In the genomic region with DNA sequence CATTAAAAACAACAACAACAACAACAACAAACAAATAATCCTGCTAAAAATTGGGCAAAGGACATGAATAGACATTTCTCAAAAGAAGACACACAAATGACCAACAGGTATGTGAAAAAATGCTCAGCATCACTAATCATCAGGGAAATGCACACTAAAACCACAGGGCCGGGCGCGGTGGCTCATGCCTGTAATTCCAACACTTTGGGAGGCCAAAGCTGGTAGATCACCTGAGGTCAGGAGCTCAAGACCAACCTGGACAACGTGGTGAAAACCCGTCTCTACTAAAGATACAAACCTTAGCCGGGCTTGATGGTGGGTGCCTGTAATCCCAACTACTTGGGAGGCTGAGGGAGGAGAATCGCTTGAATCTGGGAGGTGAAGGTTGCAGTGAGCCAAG, we compare ENCODE assay signal across 2 cellular contexts.
A peak's percentile ranks its signal among the peaks of the same experiment; 100 is the strongest.
DNase-seq lines count a peak whose midpoint lies in the region.
"Not testable (repeated sequence)": the region's sequence is repeated elsewhere in the genome, so short reads cannot be mapped to it uniquely, and the experiment has no call there.

No MANE protein-coding gene starts in this region.

- not testable (repeated sequence) for H2AK5ac ChIP-seq in trophoblast cell (ENCODE audit: low read length)

- not testable (repeated sequence) for H3K4me3 ChIP-seq in trophoblast cell (ENCODE audit: low read depth, low read length)

- not testable (repeated sequence) for H2BK5ac ChIP-seq in trophoblast cell (ENCODE audit: low read depth, low read length, poor library complexity)

- not testable (repeated sequence) for H3K4me1 ChIP-seq in trophoblast cell (ENCODE audit: control insufficient read depth in 1 of 2, insufficient read depth in 2 of 2, low read length in 2 of 2)

- H4K12ac ChIP-seq in trophoblast cell (ENCODE audit: low read depth, low read length): not testable (repeated sequence)

- H2AFZ ChIP-seq in trophoblast cell (ENCODE audit: insufficient read depth, low read length, poor library complexity): not testable (repeated sequence)

- not testable (repeated sequence) for H3K18ac ChIP-seq in trophoblast cell (ENCODE audit: low read length)

- H3K9ac ChIP-seq in trophoblast cell (ENCODE audit: low read length): not testable (repeated sequence)

- H3K23ac ChIP-seq in trophoblast cell (ENCODE audit: low read length): not testable (repeated sequence)

- H2BK120ac ChIP-seq in trophoblast cell (ENCODE audit: insufficient read depth, low read length, poor library complexity): not testable (repeated sequence)

- not testable (repeated sequence) for H3K9me3 ChIP-seq in trophoblast cell (ENCODE audit: insufficient read depth, low read depth, low read length)

- H4K91ac ChIP-seq in trophoblast cell (ENCODE audit: low read depth, low read length): not testable (repeated sequence)

- not testable (repeated sequence) for H3K4ac ChIP-seq in trophoblast cell (ENCODE audit: low read depth, low read length)

- not testable (repeated sequence) for H4K8ac ChIP-seq in trophoblast cell (ENCODE audit: low read depth, low read length)

- not testable (repeated sequence) for H3K27ac ChIP-seq in trophoblast cell (ENCODE audit: low read depth, low read length)

- H3K36me3 ChIP-seq in trophoblast cell (ENCODE audit: control insufficient read depth in 1 of 2, insufficient read depth in 2 of 2, low read length in 2 of 2): not testable (repeated sequence)

- DNase-seq in kidney tubule cell (ENCODE audit: low spot score) (peak; percentile 5), trophoblast cell (peak; percentile 85 to 92)

- not testable (repeated sequence) for H3K27me3 ChIP-seq in trophoblast cell (ENCODE audit: insufficient read depth, low read length)

- H3K79me2 ChIP-seq in trophoblast cell (ENCODE audit: control insufficient read depth, insufficient read depth, low read length, poor library complexity): not testable (repeated sequence)

- no CpG with 5 or more reads among the region's 7 CpGs for WGBS in trophoblast cell (ENCODE audit: extremely low coverage, insufficient coverage, insufficient read length)

- not testable (repeated sequence) for H3K14ac ChIP-seq in trophoblast cell (ENCODE audit: low read length)

- H3K4me2 ChIP-seq in trophoblast cell (ENCODE audit: low read length): not testable (repeated sequence)

- not testable (repeated sequence) for H2BK12ac ChIP-seq in trophoblast cell (ENCODE audit: low read length)

- not testable (repeated sequence) for H3K79me1 ChIP-seq in trophoblast cell (ENCODE audit: low read length)
